In genomic region chr12:78611504-78611903, GRCh38 we compare ENCODE assay signal across 31 cellular contexts.
"Had no signal": no experiment of that assay in that cellular context is flagged by ENCODE, and none has a peak within 500 bp of the region (broad histone marks: within the 10 kb centered on the region; RNA-seq: fewer than 3 reads in every experiment).

No MANE protein-coding gene starts in this region.

- H3K27ac ChIP-seq: PC-9, RWPE1, SJCRH30, SK-N-MC had no signal

- H3K4me3 ChIP-seq: MG63, PC-9, SJCRH30, SK-N-MC had no signal

- ATAC-seq: Panc1, Right ventricle myocardium inferior, SK-N-SH treated with all-trans-retinoic acid at 6 μM for 48 hours, T-cell had no signal

- H3K36me3 ChIP-seq: MG63, SJCRH30 had no signal

- H3K4me2 ChIP-seq: PC-9 had no signal

- H3K27me3 Mint-ChIP-seq: T-cell had no signal

- H3K4me3 Mint-ChIP-seq: T-cell had no signal

- H3K4me1 Mint-ChIP-seq: T-cell had no signal

- H3K4me1 ChIP-seq: SJCRH30 had no signal

- H3K9me3 ChIP-seq: MG63, SJCRH30 had no signal

- H3K27me3 ChIP-seq: MG63, SJCRH30 had no signal

- DNase-seq: MG63, NCI-H1048, NCI-H1092 treated with DMSO at 0.1 percent for 48 hours, NCI-H1105 treated with DMSO at 0.1 percent for 48 hours, NCI-H1417, NCI-H1436, NCI-H146, NCI-H1694, NCI-H187, NCI-H1930, NCI-H2029 treated with DMSO at 0.1 percent for 48 hours, NCI-H2081 treated with DMSO at 0.1 percent for 48 hours, NCI-H2107, NCI-H2171, NCI-H446 treated with DMSO at 0.1 percent for 48 hours, NCI-H510A, NCI-H524, NCI-H526, NCI-H69, NCI-H748 treated with DMSO at 0.1 percent for 48 hours, NCI-H82, PC-9, SHP77, SIG-M5, SJCRH30, T-cell had no signal

- H3K36me3 Mint-ChIP-seq: T-cell had no signal

- H3K27ac Mint-ChIP-seq: T-cell had no signal
